In genomic region chr17:43854498-43854897, GRCh38 we compare ENCODE assay signal across 32 cellular contexts. TPM values are rescaled to one million over a fixed set of nuclear protein-coding genes. Genes with fewer than 3 reads are reported as not detected.
"Had no signal": no experiment of that assay in that cellular context is flagged by ENCODE, and none has a peak within 500 bp of the region (broad histone marks: within the 10 kb centered on the region; RNA-seq: fewer than 3 reads in every experiment).

No MANE protein-coding gene starts in this region.

- ATAC-seq: esophagus mucosa; foreskin keratinocyte; sciatic nerve; stimulated activated memory B cell treated with anti-CD40 and anti-IgM and Interleukin-4, amounts not matched to agents 10 μg/mL and 1 μg/mL and 100 μg/mL, for 72 hours; stimulated activated naive CD8-positive, alpha-beta T cell treated with anti-CD3 and anti-CD28 coated beads, Interleukin-15, Interleukin-2, amounts not matched to agents 100 U/mL and 50 U/mL, for 24 hours had no signal

- FAIRE-seq: colon, islet of Langerhans had no signal

- H3K4me2 ChIP-seq: neural progenitor cell had no signal

- H3K9me3 ChIP-seq: heart right ventricle, testis, tibial artery, uterus had no signal

- DNase-seq: caudate nucleus; effector CD4-positive, alpha-beta T cell; foreskin keratinocyte; glutamatergic neuron; heart right ventricle; hippocampal formation; nucleus accumbens; retina; stimulated activated CD4-positive, alpha-beta T cell treated with anti-CD3 and anti-CD28 coated beads, Interleukin-4, amount 100 ng/mL, for 4 hours; stimulated activated naive CD8-positive, alpha-beta T cell treated with anti-CD3 and anti-CD28 coated beads, Interleukin-15, Interleukin-2, amounts not matched to agents 100 U/mL and 50 U/mL, for 24 hours; substantia nigra; testis; uterus had no signal

- H3K4me1 ChIP-seq: foreskin keratinocyte, neural progenitor cell, uterus had no signal

- H3K27me3 ChIP-seq: heart right ventricle, neural progenitor cell, testis, uterus had no signal

- H3K36me3 Mint-ChIP-seq: memory B cell; neural progenitor cell; stimulated activated memory B cell treated with anti-CD40 and anti-IgM and Interleukin-4, amounts not matched to agents 10 μg/mL and 1 μg/mL and 100 μg/mL, for 72 hours; type B pancreatic cell had no signal

- H3K4me1 Mint-ChIP-seq: memory B cell; nephron; stimulated activated memory B cell treated with anti-CD40 and anti-IgM and Interleukin-4, amounts not matched to agents 10 μg/mL and 1 μg/mL and 100 μg/mL, for 72 hours had no signal

- H3K27ac ChIP-seq: dorsolateral prefrontal cortex, epithelial cell of prostate, foreskin keratinocyte, neural progenitor cell, testis, tibial artery, uterus had no signal

- H3K27ac Mint-ChIP-seq: memory B cell; nephron; neural progenitor cell; stimulated activated memory B cell treated with anti-CD40 and anti-IgM and Interleukin-4, amounts not matched to agents 10 μg/mL and 1 μg/mL and 100 μg/mL, for 72 hours; type B pancreatic cell had no signal

- H2AFZ ChIP-seq: neural progenitor cell had no signal

- H3K4me3 Mint-ChIP-seq: memory B cell; nephron; neural progenitor cell; stimulated activated memory B cell treated with anti-CD40 and anti-IgM and Interleukin-4, amounts not matched to agents 10 μg/mL and 1 μg/mL and 100 μg/mL, for 72 hours; type B pancreatic cell had no signal

- H3K36me3 ChIP-seq: neural progenitor cell, tibial artery, uterus had no signal

- H3K9ac ChIP-seq: neural progenitor cell had no signal

- H3K9me3 Mint-ChIP-seq: memory B cell; nephron; neural progenitor cell; stimulated activated memory B cell treated with anti-CD40 and anti-IgM and Interleukin-4, amounts not matched to agents 10 μg/mL and 1 μg/mL and 100 μg/mL, for 72 hours; type B pancreatic cell had no signal

- H3K4me3 ChIP-seq: dorsolateral prefrontal cortex, heart right ventricle, lung, neural progenitor cell, testis, tibial artery, uterus had no signal

RNA-seq across cellular contexts. Expression of gene CD300LG, which starts 7.5 kb away (rescaled TPM):
- total RNA-seq: cerebellum, fibroblast of lung, foreskin keratinocyte, kidney epithelial cell, mononuclear cell, osteocyte, pulmonary artery endothelial cell had no signal
- polyA plus RNA-seq: fibroblast of lung, foreskin keratinocyte had no signal
